In the genomic region with DNA sequence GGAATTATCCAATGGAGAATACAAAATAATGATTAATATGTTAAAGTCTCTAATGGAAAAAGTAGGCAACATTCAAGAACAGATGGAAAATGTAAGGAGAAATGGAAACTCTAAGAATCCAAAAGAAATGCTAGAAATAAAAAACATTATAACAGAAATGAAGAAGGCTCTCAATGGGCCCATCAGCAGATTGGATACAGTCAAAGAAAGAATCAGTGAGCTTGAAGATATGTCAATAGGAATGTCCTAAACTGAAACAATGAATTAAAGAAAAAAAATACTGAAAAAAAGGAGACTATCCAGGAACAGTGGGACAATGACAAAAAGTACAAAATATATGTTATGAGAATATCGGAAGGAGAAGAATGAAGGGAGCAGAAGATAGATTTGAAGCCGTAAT, we compare ENCODE assay signal across 28 cellular contexts.
"Had no signal": no experiment of that assay in that cellular context is flagged by ENCODE, and none has a peak within 500 bp of the region (broad histone marks: within the 10 kb centered on the region; RNA-seq: fewer than 3 reads in every experiment).

No MANE protein-coding gene starts in this region.

- H3K79me2 ChIP-seq: hepatocyte had no signal

- H3K9me3 Mint-ChIP-seq: effector memory CD8-positive, alpha-beta T cell had no signal

- H3K4me2 ChIP-seq: hepatocyte had no signal

- H3K9me3 ChIP-seq: neutrophil, psoas muscle, testis, upper lobe of right lung, uterus had no signal

- H3K4me1 Mint-ChIP-seq: mesothelial cell of epicardium, naive B cell, neural crest cell had no signal

- H3K4me3 ChIP-seq: coronary artery, esophagus muscularis mucosa, gastroesophageal sphincter, heart left ventricle, hepatocyte, left lung, mucosa of descending colon, psoas muscle, skin epidermis, spleen, testis, tibial nerve, upper lobe of right lung, uterus had no signal

- H3K27me3 ChIP-seq: esophagus muscularis mucosa, foreskin keratinocyte, gastroesophageal sphincter, heart left ventricle, hepatocyte, left lung, neutrophil, spleen, testis, tibial nerve, upper lobe of right lung, uterus had no signal

- H3K4me1 ChIP-seq: esophagus muscularis mucosa, foreskin keratinocyte, gastroesophageal sphincter, left lung, spleen, testis, tibial nerve, upper lobe of right lung, uterus had no signal

- DNase-seq: effector memory CD8-positive, alpha-beta T cell; foreskin keratinocyte; heart left ventricle; kidney; left lung; mesenchymal stem cell; mucosa of descending colon; naive B cell; psoas muscle; right cardiac atrium; spleen; stimulated activated CD4-positive, alpha-beta T cell treated with anti-CD3 and anti-CD28 coated beads, Interleukin-4, amount 100 ng/mL, for 4 hours; stimulated activated naive CD8-positive, alpha-beta T cell treated with anti-CD3 and anti-CD28 coated beads, Interleukin-15, Interleukin-2, amounts not matched to agents 100 U/mL and 50 U/mL, for 24 hours; substantia nigra; testis; upper lobe of right lung had no signal

- H2AFZ ChIP-seq: hepatocyte had no signal

- ATAC-seq: effector memory CD8-positive, alpha-beta T cell; foreskin keratinocyte; gastroesophageal sphincter; left lung; mucosa of descending colon; natural killer cell treated with Interleukin-12 subunit alpha and Interleukin-12 subunit beta and Interleukin-15 and Interleukin-18, amount 100 ng/mL, for 72 hours; psoas muscle; stimulated activated memory B cell treated with anti-CD40 and anti-IgM and Interleukin-4, amounts not matched to agents 10 μg/mL and 1 μg/mL and 100 μg/mL, for 72 hours; stimulated activated naive CD8-positive, alpha-beta T cell treated with anti-CD3 and anti-CD28 coated beads, Interleukin-15, Interleukin-2, amounts not matched to agents 100 U/mL and 50 U/mL, for 24 hours; upper lobe of right lung had no signal

- H3K27ac ChIP-seq: coronary artery, esophagus muscularis mucosa, foreskin keratinocyte, gastroesophageal sphincter, hepatocyte, left lung, neutrophil, psoas muscle, skin epidermis, spleen, testis, tibial nerve, upper lobe of right lung had no signal

- H3K4me3 Mint-ChIP-seq: effector memory CD8-positive, alpha-beta T cell; mesothelial cell of epicardium; naive B cell; natural killer cell treated with Interleukin-12 subunit alpha and Interleukin-12 subunit beta and Interleukin-15 and Interleukin-18, amount 100 ng/mL, for 72 hours; neural crest cell; stimulated activated memory B cell treated with anti-CD40 and anti-IgM and Interleukin-4, amounts not matched to agents 10 μg/mL and 1 μg/mL and 100 μg/mL, for 72 hours had no signal

- H3K27ac Mint-ChIP-seq: effector memory CD8-positive, alpha-beta T cell; mesothelial cell of epicardium; natural killer cell treated with Interleukin-12 subunit alpha and Interleukin-12 subunit beta and Interleukin-15 and Interleukin-18, amount 100 ng/mL, for 72 hours; stimulated activated memory B cell treated with anti-CD40 and anti-IgM and Interleukin-4, amounts not matched to agents 10 μg/mL and 1 μg/mL and 100 μg/mL, for 72 hours had no signal

- H3K27me3 Mint-ChIP-seq: effector memory CD8-positive, alpha-beta T cell had no signal

- H3K36me3 ChIP-seq: heart left ventricle, left lung, neutrophil, spleen, tibial nerve, upper lobe of right lung, uterus had no signal
